Comparison of ENCODE assay signal across 27 cellular contexts in the genomic region with DNA sequence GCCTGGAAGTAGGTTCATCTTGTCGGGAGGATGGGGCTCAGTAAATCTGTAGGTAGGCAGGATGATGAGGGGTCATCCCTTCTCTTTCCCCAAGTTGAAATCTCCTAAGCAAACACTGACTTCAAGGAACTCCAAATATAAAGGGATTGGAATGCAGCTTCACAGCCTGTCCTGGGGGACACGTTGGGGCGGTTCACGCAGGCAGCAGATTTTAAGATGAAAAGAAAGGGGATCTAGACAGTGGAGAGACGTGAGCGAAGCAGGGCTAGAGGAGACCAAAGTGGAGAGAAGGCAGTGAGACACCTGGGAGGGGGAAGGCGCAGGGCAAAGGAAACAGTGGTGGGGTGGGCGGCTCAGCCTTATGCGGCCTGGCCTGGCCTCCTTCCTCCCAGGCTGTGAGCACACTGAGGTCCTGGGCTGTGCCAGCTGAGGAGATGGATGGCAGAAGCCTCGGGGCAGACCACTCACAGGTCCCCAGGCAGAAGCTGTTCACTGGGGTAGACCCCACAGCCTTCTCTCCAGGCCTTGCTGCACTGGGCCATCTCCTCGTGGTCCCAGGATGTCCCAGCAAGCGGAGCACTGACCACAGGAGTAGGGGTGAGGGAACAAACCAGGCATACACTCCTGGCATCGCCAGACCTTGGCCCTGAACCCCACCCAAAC. TPM values are rescaled to one million over a fixed set of nuclear protein-coding genes. Genes with fewer than 3 reads are reported as not detected.
DNase-seq lines count a peak whose midpoint lies in the region; ATAC-seq and TF ChIP-seq lines count a peak whose summit lies in the region.
"Had no signal": no experiment of that assay in that cellular context is flagged by ENCODE, and none has a peak within 500 bp of the region (broad histone marks: within the 10 kb centered on the region; RNA-seq: fewer than 3 reads in every experiment).

No MANE protein-coding gene starts in this region.

- no peak overlapping the region for H3K27ac ChIP-seq in GM23338 (ENCODE audit: low read depth)
- H3K27ac ChIP-seq in neuronal stem cell (replicated peaks; ENCODE audit: low read length), result no peak overlapping the region
- H3K27ac ChIP-seq: lower lobe of right lung, transverse colon had no signal

- H3K27me3 Mint-ChIP-seq in GM23338 (ENCODE audit: insufficient read depth, low read depth, poor library complexity) (peaks cover 8% of the 10 kb centered on the region), endothelial cell (ENCODE audit: unreplicated experiment) (peaks cover 3% of the 10 kb centered on the region)
- H3K27me3 Mint-ChIP-seq: activated CD4-positive, alpha-beta T cell treated with anti-CD3 and anti-CD28 coated beads for 36 hours; activated naive CD8-positive, alpha-beta T cell treated with anti-CD3 and anti-CD28 coated beads, Interleukin-2, amount 10 ng/mL, durations not matched to agents 7 days and 5 days; activated T-cell treated with anti-CD3 and anti-CD28 coated beads, Interleukin-2, amount 50 U/mL, for 24 hours had no signal

- WGBS in neuronal stem cell (ENCODE audit: extremely low coverage in 2 of 2, insufficient read length in 2 of 2, insufficient replicate concordance in 1 of 2), 2 donors, result no CpG with 5 or more reads among the region's 13 CpGs

- no peaks in the 10 kb centered on the region for H3K9me3 Mint-ChIP-seq in GM23338
- no peaks in the 10 kb centered on the region for H3K9me3 Mint-ChIP-seq in endothelial cell (ENCODE audit: unreplicated experiment)
- H3K9me3 Mint-ChIP-seq: activated naive CD8-positive, alpha-beta T cell treated with anti-CD3 and anti-CD28 coated beads, Interleukin-2, amount 10 ng/mL, durations not matched to agents 7 days and 5 days; activated T-cell treated with anti-CD3 and anti-CD28 coated beads, Interleukin-2, amount 50 U/mL, for 24 hours; dendritic cell treated with granulocyte-macrophage colony-stimulating factor and Interleukin-4, amounts not matched to agents 40 ng/mL and 50 ng/mL, for 4 days had no signal

- H3K36me3 ChIP-seq in GM23338 (ENCODE audit: insufficient read depth), result no peaks in the 10 kb centered on the region
- no peaks in the 10 kb centered on the region for H3K36me3 ChIP-seq in H7 (replicated peaks; ENCODE audit: control insufficient read depth, insufficient read depth, low read length)
- H3K36me3 ChIP-seq in neuronal stem cell (replicated peaks in 1 of 2; ENCODE audit: control insufficient read depth in 2 of 2, insufficient read depth in 2 of 2, low read length in 2 of 2), result no peaks in the 10 kb centered on the region
- H3K36me3 ChIP-seq: BLaER1 treated with 17β-estradiol and CSF1 and Interleukin-3, amounts not matched to agents 10 nM and 100 nM; heart left ventricle; lower lobe of right lung; transverse colon had no signal

- H3K4me1 ChIP-seq in GM23338 (ENCODE audit: insufficient read depth) (no peaks in the 10 kb centered on the region), neuronal stem cell (ENCODE audit: control insufficient read depth in 2 of 2, insufficient read depth in 1 of 2, low read depth in 1 of 2, low read length in 2 of 2) (peaks cover 0 to 8% of the 10 kb centered on the region in 2 donors)
- H3K4me1 ChIP-seq: lower lobe of right lung, transverse colon had no signal

- H3K9ac ChIP-seq in neuronal stem cell (ENCODE audit: low read depth, low read length, poor library complexity), result no peak overlapping the region

- H3K4me3 ChIP-seq in GM23338 (no peak overlapping the region), H7 (ENCODE audit: insufficient read depth, low read depth, low read length) (no peak overlapping the region), neuronal stem cell (ENCODE audit: low read length in 2 of 2) (peak overlapping the region in 1 of 2 donors; percentile 27)
- H3K4me3 ChIP-seq: BLaER1 treated with 17β-estradiol and CSF1 and Interleukin-3, amounts not matched to agents 10 nM and 100 nM; heart left ventricle; lower lobe of right lung; transverse colon had no signal

- no peak overlapping the region for H2BK15ac ChIP-seq in neuronal stem cell (ENCODE audit: low read length)

- H3K27ac Mint-ChIP-seq in GM23338 (no peak overlapping the region), endothelial cell (ENCODE audit: unreplicated experiment) (peak overlapping the region; percentile 13)
- H3K27ac Mint-ChIP-seq: activated CD4-positive, alpha-beta T cell treated with anti-CD3 and anti-CD28 coated beads for 36 hours; activated naive CD8-positive, alpha-beta T cell treated with anti-CD3 and anti-CD28 coated beads, Interleukin-2, amount 10 ng/mL, durations not matched to agents 7 days and 5 days; activated T-cell treated with anti-CD3 and anti-CD28 coated beads, Interleukin-2, amount 50 U/mL, for 24 hours; dendritic cell treated with granulocyte-macrophage colony-stimulating factor and Interleukin-4, amounts not matched to agents 40 ng/mL and 50 ng/mL, for 4 days had no signal

- no peaks in the 10 kb centered on the region for H3K79me2 ChIP-seq in GM23338 (replicated peaks; ENCODE audit: insufficient read depth)

- H3K4me1 Mint-ChIP-seq in GM23338 (peaks cover 11% of the 10 kb centered on the region), endothelial cell (ENCODE audit: unreplicated experiment) (peaks cover 26% of the 10 kb centered on the region)

- peak overlapping the region; percentile 38 for H3K18ac ChIP-seq in neuronal stem cell (ENCODE audit: low read length)

- no peak for TF ChIP-seq CTCF in GM23338 (conservative IDR thresholded peaks at IDR 0.05; ENCODE audit: low read depth in 2 of 2)
- no peak for TF ChIP-seq CTCF in endothelial cell (IDR thresholded peaks at IDR 0.05; ENCODE audit: unreplicated experiment)

- H3K9me2 ChIP-seq in GM23338 (ENCODE audit: insufficient read depth), result no peaks in the 10 kb centered on the region

- peak overlapping the region; percentile 76 for H2BK12ac ChIP-seq in neuronal stem cell (ENCODE audit: low read length)

- H3K4ac ChIP-seq in neuronal stem cell (ENCODE audit: low read length), result peak overlapping the region; percentile 8

- H3K4me3 Mint-ChIP-seq in GM23338 (no peak overlapping the region), endothelial cell (ENCODE audit: unreplicated experiment) (no peak overlapping the region)
- H3K4me3 Mint-ChIP-seq: activated CD4-positive, alpha-beta T cell treated with anti-CD3 and anti-CD28 coated beads for 36 hours; activated naive CD8-positive, alpha-beta T cell treated with anti-CD3 and anti-CD28 coated beads, Interleukin-2, amount 10 ng/mL, durations not matched to agents 7 days and 5 days; activated T-cell treated with anti-CD3 and anti-CD28 coated beads, Interleukin-2, amount 50 U/mL, for 24 hours; dendritic cell treated with granulocyte-macrophage colony-stimulating factor and Interleukin-4, amounts not matched to agents 40 ng/mL and 50 ng/mL, for 4 days had no signal

- no peak overlapping the region for H2AK5ac ChIP-seq in neuronal stem cell (ENCODE audit: low read depth, low read length)

- H4K20me1 ChIP-seq in GM23338 (replicated peaks; ENCODE audit: insufficient read depth), result no peaks in the 10 kb centered on the region
- H4K20me1 ChIP-seq: BLaER1 treated with 17β-estradiol and CSF1 and Interleukin-3, amounts not matched to agents 10 nM and 100 nM had no signal

- peak; percentile 64 for ATAC-seq in GM23338
- no peak for ATAC-seq in HG03457 (IDR thresholded peaks at IDR 0.05; ENCODE audit: unreplicated experiment)
- ATAC-seq: activated CD4-positive, alpha-beta T cell treated with anti-CD3 and anti-CD28 coated beads for 36 hours; esophagus mucosa; lower lobe of right lung; PC-3 had no signal

- peaks cover 0 to 2% of the 10 kb centered on the region in 2 donors for H3K9me3 ChIP-seq in neuronal stem cell (replicated peaks in 1 of 2; ENCODE audit: control insufficient read depth in 2 of 2, insufficient read depth in 1 of 2, low read depth in 1 of 2, low read length in 2 of 2)
- H3K9me3 ChIP-seq: BLaER1 treated with 17β-estradiol and CSF1 and Interleukin-3, amounts not matched to agents 10 nM and 100 nM; heart left ventricle; lower lobe of right lung; transverse colon had no signal

- H3K14ac ChIP-seq in neuronal stem cell (ENCODE audit: low read length), result no peak overlapping the region

- H4K8ac ChIP-seq in neuronal stem cell (ENCODE audit: low read depth, low read length), result no peak overlapping the region

- no peak overlapping the region for H2BK120ac ChIP-seq in neuronal stem cell (ENCODE audit: low read depth, low read length)

- no peak overlapping the region for H3K4me2 ChIP-seq in GM23338
- no peak overlapping the region for H3K4me2 ChIP-seq in neuronal stem cell (ENCODE audit: insufficient read depth, low read length, poor library complexity, severe bottlenecking)

- H2BK5ac ChIP-seq in neuronal stem cell (ENCODE audit: low read length), result no peak overlapping the region

- H2AFZ ChIP-seq in GM23338, result peak overlapping the region; percentile 87
- H2AFZ ChIP-seq in neuronal stem cell (ENCODE audit: low read length), result peak overlapping the region; percentile 40

- H3K27me3 ChIP-seq in GM23338 (ENCODE audit: insufficient read depth), result no peaks in the 10 kb centered on the region
- no peaks in the 10 kb centered on the region; the same call in 1 of the 2 replicates for H3K27me3 ChIP-seq in H7 (ENCODE audit: control insufficient read depth, insufficient read depth, low read length)
- H3K27me3 ChIP-seq in neuronal stem cell (ENCODE audit: control insufficient read depth in 3 of 3, insufficient read depth in 3 of 3, low read depth in 1 of 3, low read length in 3 of 3), result peaks cover 0 to 22% (median 0%) of the 10 kb centered on the region in 3 experiments
- H3K27me3 ChIP-seq: BLaER1 treated with 17β-estradiol and CSF1 and Interleukin-3, amounts not matched to agents 10 nM and 100 nM; heart left ventricle; transverse colon had no signal

- H3K36me3 Mint-ChIP-seq in GM23338 (ENCODE audit: low read depth) (no peaks in the 10 kb centered on the region), endothelial cell (ENCODE audit: low read depth, unreplicated experiment) (no peaks in the 10 kb centered on the region)
- H3K36me3 Mint-ChIP-seq: activated naive CD8-positive, alpha-beta T cell treated with anti-CD3 and anti-CD28 coated beads, Interleukin-2, amount 10 ng/mL, durations not matched to agents 7 days and 5 days had no signal

- H3K79me1 ChIP-seq in neuronal stem cell (ENCODE audit: low read depth, low read length), result no peaks in the 10 kb centered on the region

- no peak overlapping the region for H3K23ac ChIP-seq in neuronal stem cell (ENCODE audit: low read depth, low read length, poor library complexity)

- no peaks in the 10 kb centered on the region for H3F3A ChIP-seq in GM23338 (replicated peaks; ENCODE audit: low read depth)

- DNase-seq in GM23338 (ENCODE audit: low spot score) (no peak), H7 (peak; percentile 54), endothelial cell (ENCODE audit: low spot score) (no peak), neuronal stem cell (ENCODE audit: low spot score) (no peak), cerebellar nuclear complex (lab: John Stamatoyannopoulos, UW) (no peak), NCI-H446 treated with DMSO at 0.1 percent for 48 hours (lab: John Stamatoyannopoulos, UW) (no peak)
- DNase-seq: activated CD4-positive, alpha-beta T cell treated with anti-CD3 and anti-CD28 coated beads for 36 hours; activated gamma-delta T cell treated with Interleukin-2 at 50 U/mL for 16 hours; activated naive CD8-positive, alpha-beta T cell treated with anti-CD3 and anti-CD28 coated beads, Interleukin-2, amount 10 ng/mL, durations not matched to agents 7 days and 5 days; activated T-cell treated with anti-CD3 and anti-CD28 coated beads, Interleukin-2, amount 50 U/mL, for 24 hours; caudate nucleus; DMS153; foreskin fibroblast; lower lobe of right lung; NCI-H1092 treated with DMSO at 0.1 percent for 48 hours; NCI-H187; NCI-H524; PC-3; right cardiac atrium; SHP77; stimulated activated CD8-positive, alpha-beta memory T cell treated with anti-CD3 and anti-CD28 coated beads, Interleukin-4, amount 100 ng/mL, for 48 hours; transverse colon had no signal

- no peak overlapping the region for H4K91ac ChIP-seq in neuronal stem cell (ENCODE audit: low read depth, low read length, poor library complexity)

RNA-seq across cellular contexts. Expression of a gene that starts 51.7 kb away (rescaled TPM):
- 67.3 and 81.3 TPM in 2 replicates for total RNA-seq in GM23338 (2014; rRNA removed; shearing (Covaris generic))
- 18.5 and 21.1 TPM in 2 replicates for polyA plus RNA-seq in GM23338 (2016; fragmentation: Nextera tagmentation; extraction: Ambion mirVana)
- 60.7 and 69.2 TPM in 2 replicates for total RNA-seq in H7 (2014; rRNA removed; shearing (Covaris generic))
- total RNA-seq in endothelial cell (ENCODE audit: unreplicated experiment), result 71.1 TPM
- polyA plus RNA-seq in neuronal stem cell (2013, experiment 1 of 2), result 23.0 TPM
- 25.3 TPM for polyA plus RNA-seq in neuronal stem cell (2013, experiment 2 of 2)

RNA-seq across cellular contexts. Expression of a gene that starts 56.2 kb away (rescaled TPM):
- total RNA-seq in GM23338 (2014; rRNA removed; shearing (Covaris generic)), result 20.6 and 25.8 TPM in 2 replicates
- polyA plus RNA-seq in GM23338 (2016; fragmentation: Nextera tagmentation; extraction: Ambion mirVana), result 13.4 and 16.9 TPM in 2 replicates
- 34.2 and 43.7 TPM in 2 replicates for total RNA-seq in H7 (2014; rRNA removed; shearing (Covaris generic))
- total RNA-seq in endothelial cell (ENCODE audit: unreplicated experiment), result 31.0 TPM
- 18.3 TPM for polyA plus RNA-seq in neuronal stem cell (2013, experiment 1 of 2)
- 19.8 TPM for polyA plus RNA-seq in neuronal stem cell (2013, experiment 2 of 2)
